ENCODE assay signal across 1 cellular context in the genomic region with DNA sequence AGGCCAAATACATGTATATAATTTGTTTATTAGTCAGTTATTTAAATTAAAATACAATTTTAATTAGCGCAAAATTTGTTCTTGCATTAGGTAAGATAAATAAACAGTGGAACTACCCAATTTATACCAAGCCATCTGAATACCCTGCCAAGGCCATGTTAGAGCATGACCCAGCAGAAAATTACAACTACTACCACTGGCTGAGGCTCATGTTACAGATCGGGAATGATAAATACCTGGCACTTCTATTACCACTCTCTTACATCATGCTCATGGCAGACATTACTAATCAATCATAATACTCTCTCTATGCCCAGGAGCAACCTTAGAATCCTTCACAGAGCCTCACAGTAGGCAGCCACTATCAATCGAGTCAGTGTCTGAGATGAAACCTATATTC.
TF ChIP-seq lines count a peak whose summit lies in the region.

No MANE protein-coding gene starts in this region.

TF ChIP-seq in GM12878, 131 proteins besides CTCF, POLR2A, EP300 and RAD21 (continued from another document):
- TF ChIP-seq, protein P1, sequence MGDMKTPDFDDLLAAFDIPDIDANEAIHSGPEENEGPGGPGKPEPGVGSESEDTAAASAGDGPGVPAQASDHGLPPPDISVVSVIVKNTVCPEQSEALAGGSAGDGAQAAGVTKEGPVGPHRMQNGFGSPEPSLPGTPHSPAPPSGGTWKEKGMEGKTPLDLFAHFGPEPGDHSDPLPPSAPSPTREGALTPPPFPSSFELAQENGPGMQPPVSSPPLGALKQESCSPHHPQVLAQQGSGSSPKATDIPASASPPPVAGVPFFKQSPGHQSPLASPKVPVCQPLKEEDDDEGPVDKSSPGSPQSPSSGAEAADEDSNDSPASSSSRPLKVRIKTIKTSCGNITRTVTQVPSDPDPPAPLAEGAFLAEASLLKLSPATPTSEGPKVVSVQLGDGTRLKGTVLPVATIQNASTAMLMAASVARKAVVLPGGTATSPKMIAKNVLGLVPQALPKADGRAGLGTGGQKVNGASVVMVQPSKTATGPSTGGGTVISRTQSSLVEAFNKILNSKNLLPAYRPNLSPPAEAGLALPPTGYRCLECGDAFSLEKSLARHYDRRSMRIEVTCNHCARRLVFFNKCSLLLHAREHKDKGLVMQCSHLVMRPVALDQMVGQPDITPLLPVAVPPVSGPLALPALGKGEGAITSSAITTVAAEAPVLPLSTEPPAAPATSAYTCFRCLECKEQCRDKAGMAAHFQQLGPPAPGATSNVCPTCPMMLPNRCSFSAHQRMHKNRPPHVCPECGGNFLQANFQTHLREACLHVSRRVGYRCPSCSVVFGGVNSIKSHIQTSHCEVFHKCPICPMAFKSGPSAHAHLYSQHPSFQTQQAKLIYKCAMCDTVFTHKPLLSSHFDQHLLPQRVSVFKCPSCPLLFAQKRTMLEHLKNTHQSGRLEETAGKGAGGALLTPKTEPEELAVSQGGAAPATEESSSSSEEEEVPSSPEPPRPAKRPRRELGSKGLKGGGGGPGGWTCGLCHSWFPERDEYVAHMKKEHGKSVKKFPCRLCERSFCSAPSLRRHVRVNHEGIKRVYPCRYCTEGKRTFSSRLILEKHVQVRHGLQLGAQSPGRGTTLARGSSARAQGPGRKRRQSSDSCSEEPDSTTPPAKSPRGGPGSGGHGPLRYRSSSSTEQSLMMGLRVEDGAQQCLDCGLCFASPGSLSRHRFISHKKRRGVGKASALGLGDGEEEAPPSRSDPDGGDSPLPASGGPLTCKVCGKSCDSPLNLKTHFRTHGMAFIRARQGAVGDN (IDR thresholded peaks at IDR 0.05) = no peak
- TF ChIP-seq SUZ12 (IDR thresholded peaks at IDR 0.05; ENCODE audit: unreplicated experiment) = no peak
- no peak for TF ChIP-seq YBX1 (IDR thresholded peaks at IDR 0.05)
- no peak for TF ChIP-seq ETV6 (conservative IDR thresholded peaks at IDR 0.05 in 1 of 2, IDR thresholded peaks at IDR 0.05 in 1 of 2; ENCODE audit: borderline replicate concordance in 1 of 2, low read depth in 1 of 2)
- TF ChIP-seq CHD4 (IDR thresholded peaks at IDR 0.05) = no peak
- no peak for TF ChIP-seq MEF2A (IDR thresholded peaks at IDR 0.05; ENCODE audit: insufficient read depth, low read depth, low read length)
- TF ChIP-seq TARDBP (IDR thresholded peaks at IDR 0.05; ENCODE audit: borderline replicate concordance) = no peak
- TF ChIP-seq, protein P2, sequence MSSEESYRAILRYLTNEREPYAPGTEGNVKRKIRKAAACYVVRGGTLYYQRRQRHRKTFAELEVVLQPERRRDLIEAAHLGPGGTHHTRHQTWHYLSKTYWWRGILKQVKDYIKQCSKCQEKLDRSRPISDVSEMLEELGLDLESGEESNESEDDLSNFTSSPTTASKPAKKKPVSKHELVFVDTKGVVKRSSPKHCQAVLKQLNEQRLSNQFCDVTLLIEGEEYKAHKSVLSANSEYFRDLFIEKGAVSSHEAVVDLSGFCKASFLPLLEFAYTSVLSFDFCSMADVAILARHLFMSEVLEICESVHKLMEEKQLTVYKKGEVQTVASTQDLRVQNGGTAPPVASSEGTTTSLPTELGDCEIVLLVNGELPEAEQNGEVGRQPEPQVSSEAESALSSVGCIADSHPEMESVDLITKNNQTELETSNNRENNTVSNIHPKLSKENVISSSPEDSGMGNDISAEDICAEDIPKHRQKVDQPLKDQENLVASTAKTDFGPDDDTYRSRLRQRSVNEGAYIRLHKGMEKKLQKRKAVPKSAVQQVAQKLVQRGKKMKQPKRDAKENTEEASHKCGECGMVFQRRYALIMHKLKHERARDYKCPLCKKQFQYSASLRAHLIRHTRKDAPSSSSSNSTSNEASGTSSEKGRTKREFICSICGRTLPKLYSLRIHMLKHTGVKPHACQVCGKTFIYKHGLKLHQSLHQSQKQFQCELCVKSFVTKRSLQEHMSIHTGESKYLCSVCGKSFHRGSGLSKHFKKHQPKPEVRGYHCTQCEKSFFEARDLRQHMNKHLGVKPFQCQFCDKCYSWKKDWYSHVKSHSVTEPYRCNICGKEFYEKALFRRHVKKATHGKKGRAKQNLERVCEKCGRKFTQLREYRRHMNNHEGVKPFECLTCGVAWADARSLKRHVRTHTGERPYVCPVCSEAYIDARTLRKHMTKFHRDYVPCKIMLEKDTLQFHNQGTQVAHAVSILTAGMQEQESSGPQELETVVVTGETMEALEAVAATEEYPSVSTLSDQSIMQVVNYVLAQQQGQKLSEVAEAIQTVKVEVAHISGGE (CRISPR knock-in tag; IDR thresholded peaks at IDR 0.05) = no peak
- TF ChIP-seq SREBF1 (IDR thresholded peaks at IDR 0.05; ENCODE audit: low read length) = no peak
- TF ChIP-seq BHLHE40 (IDR thresholded peaks at IDR 0.05; ENCODE audit: borderline replicate concordance in 1 of 2, low read depth in 2 of 2, low read length in 1 of 2) = no peak
- no peak for TF ChIP-seq CBFB (IDR thresholded peaks at IDR 0.05; ENCODE audit: low read depth)
- TF ChIP-seq BRCA1 (IDR thresholded peaks at IDR 0.05; ENCODE audit: low read depth, low read length) = no peak
- no peak for TF ChIP-seq ATF7 (IDR thresholded peaks at IDR 0.05; ENCODE audit: low read depth)
- no peak for TF ChIP-seq NRF1 (conservative IDR thresholded peaks at IDR 0.05; ENCODE audit: low read depth, low read length)
